In the genomic region with DNA sequence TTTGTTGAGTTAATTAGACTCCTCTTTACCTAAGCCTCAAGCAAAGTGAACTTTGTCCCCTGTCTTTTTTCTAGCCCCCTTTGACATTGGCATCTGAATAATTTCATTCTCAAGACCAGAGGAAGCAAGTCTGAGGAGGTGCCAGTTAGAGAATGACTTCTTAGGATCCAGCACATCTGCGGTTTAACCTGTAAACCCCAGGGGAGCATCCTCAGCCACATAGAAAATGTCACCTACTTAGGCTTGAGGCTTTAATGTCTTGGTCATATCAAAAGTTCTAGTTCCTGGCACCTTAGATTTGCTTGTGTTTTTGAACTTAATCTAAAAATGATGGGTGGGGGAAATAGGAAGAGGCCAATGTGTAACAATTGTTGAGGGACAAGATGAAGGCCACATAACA, we compare ENCODE assay signal across 18 cellular contexts.
DNase-seq lines count a peak whose midpoint lies in the region; ATAC-seq and TF ChIP-seq lines count a peak whose summit lies in the region.
"Had no signal": no experiment of that assay in that cellular context is flagged by ENCODE, and none has a peak within 500 bp of the region (broad histone marks: within the 10 kb centered on the region; RNA-seq: fewer than 3 reads in every experiment).

No MANE protein-coding gene starts in this region.

- H3K27ac ChIP-seq in OCI-LY7 (ENCODE audit: low read depth, low read length, poor library complexity, severe bottlenecking) (no peak overlapping the region), hepatocyte (no peak overlapping the region)

- no peak for DNase-seq in activated T-cell treated with anti-CD3 and anti-CD28 coated beads, Interleukin-2, amount 50 U/mL, for 72 hours
- no peak for DNase-seq in activated T-cell treated with anti-CD3 and anti-CD28 coated beads, Interleukin-2, amount 50 U/mL, for 24 hours
- DNase-seq in OCI-LY7 (ENCODE audit: low spot score), result peak; percentile 42
- no peak for DNase-seq in memory B cell (ENCODE audit: low spot score in 2 of 2)
- peak; percentile 47 for DNase-seq in stimulated activated naive B cell treated with anti-CD40 and anti-IgM and Interleukin-4, amounts not matched to agents 10 μg/mL and 1 μg/mL and 100 μg/mL, for 72 hours
- DNase-seq in hepatocyte (ENCODE audit: low spot score), result no peak
- DNase-seq: CD4-positive, alpha-beta memory T cell; MV-4-11; NCI-H1417; NCI-H187 treated with DMSO at 0.1 percent for 48 hours; NCI-H446; NCI-H69; NK-92 treated with Interleukin-12 subunit alpha and Interleukin-12 subunit beta, amount 100 ng/mL, for 24 hours; RPMI8226; SIG-M5 had no signal

- intact Hi-C loops in OCI-LY7 (cut with micrococcal nuclease; ENCODE audit: unreplicated experiment), result no loop called here

- H3K4me3 Mint-ChIP-seq in activated T-cell treated with anti-CD3 and anti-CD28 coated beads, Interleukin-2, amount 50 U/mL, for 72 hours, result no peak overlapping the region
- H3K4me3 Mint-ChIP-seq in activated T-cell treated with anti-CD3 and anti-CD28 coated beads, Interleukin-2, amount 50 U/mL, for 24 hours, result no peak overlapping the region
- H3K4me3 Mint-ChIP-seq in memory B cell, result no peak overlapping the region
- H3K4me3 Mint-ChIP-seq in stimulated activated naive B cell treated with anti-CD40 and anti-IgM and Interleukin-4, amounts not matched to agents 10 μg/mL and 1 μg/mL and 100 μg/mL, for 72 hours, result no peak overlapping the region
- H3K4me3 Mint-ChIP-seq: CD4-positive, alpha-beta memory T cell; IgD-negative memory B cell had no signal

- peaks cover 19% of the 10 kb centered on the region for H3K4me1 Mint-ChIP-seq in activated T-cell treated with anti-CD3 and anti-CD28 coated beads, Interleukin-2, amount 50 U/mL, for 72 hours (ENCODE audit: low read depth)
- H3K4me1 Mint-ChIP-seq in activated T-cell treated with anti-CD3 and anti-CD28 coated beads, Interleukin-2, amount 50 U/mL, for 24 hours (ENCODE audit: low read depth), result peaks cover 21% of the 10 kb centered on the region
- H3K4me1 Mint-ChIP-seq in memory B cell, result peaks cover 5% of the 10 kb centered on the region
- peaks cover 4 to 14% of the 10 kb centered on the region in 2 donors for H3K4me1 Mint-ChIP-seq in stimulated activated naive B cell treated with anti-CD40 and anti-IgM and Interleukin-4, amounts not matched to agents 10 μg/mL and 1 μg/mL and 100 μg/mL, for 72 hours

- BruUV-seq in OCI-LY7 (replicated peaks; lab: Mats Ljungman, UMichigan), result no TSS peak

- H3K4me1 ChIP-seq in OCI-LY7 (ENCODE audit: insufficient read depth, low read length, poor library complexity, severe bottlenecking) (peaks cover 9% of the 10 kb centered on the region), hepatocyte (ENCODE audit: insufficient read depth) (peaks cover 4% of the 10 kb centered on the region)

- H3K4me3 ChIP-seq in OCI-LY7 (ENCODE audit: low read depth, low read length, poor library complexity, severe bottlenecking), result no peak overlapping the region
- no peak overlapping the region for H3K4me3 ChIP-seq in hepatocyte

- H3K36me3 ChIP-seq in OCI-LY7 (ENCODE audit: insufficient read depth, low read length) (no peaks in the 10 kb centered on the region), hepatocyte (replicated peaks; ENCODE audit: insufficient read depth, low read depth) (no peaks in the 10 kb centered on the region)

- no peak overlapping the region for H2AFZ ChIP-seq in OCI-LY7 (ENCODE audit: low read length)
- no peak overlapping the region for H2AFZ ChIP-seq in hepatocyte

- POLR2A ChIA-PET in OCI-LY7 (lab: Charles Lee), result no interaction called here

- H3K79me2 ChIP-seq in OCI-LY7 (ENCODE audit: insufficient read depth, low read depth, low read length) (no peaks in the 10 kb centered on the region), hepatocyte (no peaks in the 10 kb centered on the region)

- CTCF ChIA-PET in OCI-LY7 (lab: Charles Lee; ENCODE audit: unreplicated experiment), result no interaction called here

- peak overlapping the region; percentile 12 for H3K4me2 ChIP-seq in OCI-LY7 (ENCODE audit: low read length)
- H3K4me2 ChIP-seq in hepatocyte, result no peak overlapping the region

- H3K27me3 ChIP-seq in hepatocyte, result no peaks in the 10 kb centered on the region

- H3K36me3 Mint-ChIP-seq in activated T-cell treated with anti-CD3 and anti-CD28 coated beads, Interleukin-2, amount 50 U/mL, for 72 hours (ENCODE audit: insufficient read depth in 2 of 2), result peaks cover 0 to 2% of the 10 kb centered on the region in 2 donors
- H3K36me3 Mint-ChIP-seq in activated T-cell treated with anti-CD3 and anti-CD28 coated beads, Interleukin-2, amount 50 U/mL, for 24 hours (ENCODE audit: low read depth), result no peaks in the 10 kb centered on the region
- no peaks in the 10 kb centered on the region for H3K36me3 Mint-ChIP-seq in memory B cell
- H3K36me3 Mint-ChIP-seq in stimulated activated naive B cell treated with anti-CD40 and anti-IgM and Interleukin-4, amounts not matched to agents 10 μg/mL and 1 μg/mL and 100 μg/mL, for 72 hours, result no peaks in the 10 kb centered on the region
- H3K36me3 Mint-ChIP-seq: CD4-positive, alpha-beta memory T cell; IgD-negative memory B cell had no signal

- no peaks in the 10 kb centered on the region for H4K20me1 ChIP-seq in OCI-LY7 (ENCODE audit: insufficient read depth, low read length)
- H4K20me1 ChIP-seq in hepatocyte (ENCODE audit: insufficient read depth, poor library complexity, severe bottlenecking), result no peaks in the 10 kb centered on the region

- ATAC-seq in activated T-cell treated with anti-CD3 and anti-CD28 coated beads, Interleukin-2, amount 50 U/mL, for 72 hours (replicated peaks in 1 of 2), result peak; percentile 34 to 57
- ATAC-seq in memory B cell (ENCODE audit: low read depth) (peak; percentile 32), GM18520 (IDR thresholded peaks at IDR 0.05; ENCODE audit: unreplicated experiment) (no peak), GM21723 (IDR thresholded peaks at IDR 0.05; ENCODE audit: unreplicated experiment) (no peak)
- peak; percentile 93 to 95 for ATAC-seq in stimulated activated naive B cell treated with anti-CD40 and anti-IgM and Interleukin-4, amounts not matched to agents 10 μg/mL and 1 μg/mL and 100 μg/mL, for 72 hours (replicated peaks)

- WGBS in hepatocyte (ENCODE audit: low lambda C conversion rate, missing lambda C conversion rate), result 92% methylated on average over 1 of the region's 1 CpG

- no peak for TF ChIP-seq CTCF in OCI-LY7 (conservative IDR thresholded peaks at IDR 0.05; ENCODE audit: low read length)
- no peak for TF ChIP-seq CTCF in hepatocyte (IDR thresholded peaks at IDR 0.05; ENCODE audit: poor library complexity)

- no peak overlapping the region for H3K27ac Mint-ChIP-seq in activated T-cell treated with anti-CD3 and anti-CD28 coated beads, Interleukin-2, amount 50 U/mL, for 72 hours
- no peak overlapping the region for H3K27ac Mint-ChIP-seq in activated T-cell treated with anti-CD3 and anti-CD28 coated beads, Interleukin-2, amount 50 U/mL, for 24 hours
- H3K27ac Mint-ChIP-seq in memory B cell, result no peak overlapping the region
- peak overlapping the region; percentile 42 for H3K27ac Mint-ChIP-seq in stimulated activated naive B cell treated with anti-CD40 and anti-IgM and Interleukin-4, amounts not matched to agents 10 μg/mL and 1 μg/mL and 100 μg/mL, for 72 hours
- H3K27ac Mint-ChIP-seq: CD4-positive, alpha-beta memory T cell; IgD-negative memory B cell had no signal

- peaks cover 0 to 3% of the 10 kb centered on the region in 2 donors for H3K9me3 Mint-ChIP-seq in activated T-cell treated with anti-CD3 and anti-CD28 coated beads, Interleukin-2, amount 50 U/mL, for 72 hours
- no peaks in the 10 kb centered on the region for H3K9me3 Mint-ChIP-seq in activated T-cell treated with anti-CD3 and anti-CD28 coated beads, Interleukin-2, amount 50 U/mL, for 24 hours
- no peaks in the 10 kb centered on the region for H3K9me3 Mint-ChIP-seq in memory B cell
- no peaks in the 10 kb centered on the region for H3K9me3 Mint-ChIP-seq in stimulated activated naive B cell treated with anti-CD40 and anti-IgM and Interleukin-4, amounts not matched to agents 10 μg/mL and 1 μg/mL and 100 μg/mL, for 72 hours
- H3K9me3 Mint-ChIP-seq: IgD-negative memory B cell had no signal

- H3K9me3 ChIP-seq in OCI-LY7 (ENCODE audit: low read length) (no peaks in the 10 kb centered on the region), hepatocyte (ENCODE audit: low read depth) (no peaks in the 10 kb centered on the region)

- H3K9me2 ChIP-seq in OCI-LY7 (ENCODE audit: insufficient read depth, low read length), result no peaks in the 10 kb centered on the region
- no peaks in the 10 kb centered on the region for H3K9me2 ChIP-seq in hepatocyte (replicated peaks; ENCODE audit: insufficient read depth)

- peaks cover 63% of the 10 kb centered on the region for H3K27me3 Mint-ChIP-seq in activated T-cell treated with anti-CD3 and anti-CD28 coated beads, Interleukin-2, amount 50 U/mL, for 72 hours (ENCODE audit: low read depth)
- H3K27me3 Mint-ChIP-seq in activated T-cell treated with anti-CD3 and anti-CD28 coated beads, Interleukin-2, amount 50 U/mL, for 24 hours, result peaks cover 31% of the 10 kb centered on the region
- H3K27me3 Mint-ChIP-seq in memory B cell, result no peaks in the 10 kb centered on the region
- no peaks in the 10 kb centered on the region for H3K27me3 Mint-ChIP-seq in stimulated activated naive B cell treated with anti-CD40 and anti-IgM and Interleukin-4, amounts not matched to agents 10 μg/mL and 1 μg/mL and 100 μg/mL, for 72 hours
- H3K27me3 Mint-ChIP-seq: CD4-positive, alpha-beta memory T cell had no signal

Comparison
In these comparisons a context has a peak if more than half of its experiments do, and no peak if none do; other contexts are left out.
1. ATAC-seq: peak in activated T-cell treated with anti-CD3 and anti-CD28 coated beads, Interleukin-2, amount 50 U/mL, for 72 hours (2 of 2), memory B cell (single experiment) and stimulated activated naive B cell treated with anti-CD40 and anti-IgM and Interleukin-4, amounts not matched to agents 10 μg/mL and 1 μg/mL and 100 μg/mL, for 72 hours (2 of 2); none in GM18520 (single experiment) and GM21723 (single experiment).
2. DNase-seq: peak in OCI-LY7 (single experiment) and stimulated activated naive B cell treated with anti-CD40 and anti-IgM and Interleukin-4, amounts not matched to agents 10 μg/mL and 1 μg/mL and 100 μg/mL, for 72 hours (single experiment); none in activated T-cell treated with anti-CD3 and anti-CD28 coated beads, Interleukin-2, amount 50 U/mL, for 72 hours (0 of 2), activated T-cell treated with anti-CD3 and anti-CD28 coated beads, Interleukin-2, amount 50 U/mL, for 24 hours (single experiment), memory B cell (0 of 2) and hepatocyte (single experiment).